2 cellular contexts compared by ENCODE assay signal in the genomic region with DNA sequence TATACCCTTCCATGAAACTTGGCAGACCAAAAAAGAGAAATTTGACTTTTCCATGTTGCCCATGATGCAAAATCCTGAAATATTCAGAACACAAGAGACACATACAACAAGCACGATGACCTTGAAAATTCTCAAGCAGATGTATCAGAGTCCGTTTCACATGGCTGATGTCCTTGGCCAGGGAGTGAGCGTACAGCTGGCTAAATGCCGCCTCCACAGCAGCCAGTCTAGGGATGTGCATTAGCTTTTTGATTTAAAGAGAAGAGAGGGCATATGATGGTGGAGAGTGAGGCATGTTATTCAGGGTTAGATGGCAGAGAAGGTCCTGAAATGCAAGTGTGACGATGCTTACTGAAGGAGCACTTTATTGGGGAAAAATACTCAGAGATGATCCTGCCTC.
TF ChIP-seq lines count a peak whose summit lies in the region.

No MANE protein-coding gene starts in this region.

TF ChIP-seq in GM23338, 12 proteins besides CTCF, POLR2A, EP300 and RAD21 (continues in another document):
- TF ChIP-seq EZH2phosphoT487 (IDR thresholded peaks at IDR 0.05; ENCODE audit: unreplicated experiment) (no peak), JUNB (IDR thresholded peaks at IDR 0.05; ENCODE audit: unreplicated experiment) (no peak), POLR2AphosphoS5 (IDR thresholded peaks at IDR 0.05; ENCODE audit: low read depth) (no peak), ZNF331 (CRISPR knock-in tag; IDR thresholded peaks at IDR 0.05; ENCODE audit: low read depth) (no peak), ZNF114 (CRISPR knock-in tag; IDR thresholded peaks at IDR 0.05) (no peak), CREB1 (CRISPR knock-in tag; IDR thresholded peaks at IDR 0.05; ENCODE audit: low read depth) (no peak), STAT1 (IDR thresholded peaks at IDR 0.05; ENCODE audit: unreplicated experiment) (no peak)
- TF ChIP-seq, protein P1, sequence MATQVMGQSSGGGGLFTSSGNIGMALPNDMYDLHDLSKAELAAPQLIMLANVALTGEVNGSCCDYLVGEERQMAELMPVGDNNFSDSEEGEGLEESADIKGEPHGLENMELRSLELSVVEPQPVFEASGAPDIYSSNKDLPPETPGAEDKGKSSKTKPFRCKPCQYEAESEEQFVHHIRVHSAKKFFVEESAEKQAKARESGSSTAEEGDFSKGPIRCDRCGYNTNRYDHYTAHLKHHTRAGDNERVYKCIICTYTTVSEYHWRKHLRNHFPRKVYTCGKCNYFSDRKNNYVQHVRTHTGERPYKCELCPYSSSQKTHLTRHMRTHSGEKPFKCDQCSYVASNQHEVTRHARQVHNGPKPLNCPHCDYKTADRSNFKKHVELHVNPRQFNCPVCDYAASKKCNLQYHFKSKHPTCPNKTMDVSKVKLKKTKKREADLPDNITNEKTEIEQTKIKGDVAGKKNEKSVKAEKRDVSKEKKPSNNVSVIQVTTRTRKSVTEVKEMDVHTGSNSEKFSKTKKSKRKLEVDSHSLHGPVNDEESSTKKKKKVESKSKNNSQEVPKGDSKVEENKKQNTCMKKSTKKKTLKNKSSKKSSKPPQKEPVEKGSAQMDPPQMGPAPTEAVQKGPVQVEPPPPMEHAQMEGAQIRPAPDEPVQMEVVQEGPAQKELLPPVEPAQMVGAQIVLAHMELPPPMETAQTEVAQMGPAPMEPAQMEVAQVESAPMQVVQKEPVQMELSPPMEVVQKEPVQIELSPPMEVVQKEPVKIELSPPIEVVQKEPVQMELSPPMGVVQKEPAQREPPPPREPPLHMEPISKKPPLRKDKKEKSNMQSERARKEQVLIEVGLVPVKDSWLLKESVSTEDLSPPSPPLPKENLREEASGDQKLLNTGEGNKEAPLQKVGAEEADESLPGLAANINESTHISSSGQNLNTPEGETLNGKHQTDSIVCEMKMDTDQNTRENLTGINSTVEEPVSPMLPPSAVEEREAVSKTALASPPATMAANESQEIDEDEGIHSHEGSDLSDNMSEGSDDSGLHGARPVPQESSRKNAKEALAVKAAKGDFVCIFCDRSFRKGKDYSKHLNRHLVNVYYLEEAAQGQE (IDR thresholded peaks at IDR 0.05; ENCODE audit: unreplicated experiment): no peak
- TF ChIP-seq, protein P2, sequence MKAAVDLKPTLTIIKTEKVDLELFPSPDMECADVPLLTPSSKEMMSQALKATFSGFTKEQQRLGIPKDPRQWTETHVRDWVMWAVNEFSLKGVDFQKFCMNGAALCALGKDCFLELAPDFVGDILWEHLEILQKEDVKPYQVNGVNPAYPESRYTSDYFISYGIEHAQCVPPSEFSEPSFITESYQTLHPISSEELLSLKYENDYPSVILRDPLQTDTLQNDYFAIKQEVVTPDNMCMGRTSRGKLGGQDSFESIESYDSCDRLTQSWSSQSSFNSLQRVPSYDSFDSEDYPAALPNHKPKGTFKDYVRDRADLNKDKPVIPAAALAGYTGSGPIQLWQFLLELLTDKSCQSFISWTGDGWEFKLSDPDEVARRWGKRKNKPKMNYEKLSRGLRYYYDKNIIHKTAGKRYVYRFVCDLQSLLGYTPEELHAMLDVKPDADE (IDR thresholded peaks at IDR 0.05): no peak
- TF ChIP-seq, protein P3, sequence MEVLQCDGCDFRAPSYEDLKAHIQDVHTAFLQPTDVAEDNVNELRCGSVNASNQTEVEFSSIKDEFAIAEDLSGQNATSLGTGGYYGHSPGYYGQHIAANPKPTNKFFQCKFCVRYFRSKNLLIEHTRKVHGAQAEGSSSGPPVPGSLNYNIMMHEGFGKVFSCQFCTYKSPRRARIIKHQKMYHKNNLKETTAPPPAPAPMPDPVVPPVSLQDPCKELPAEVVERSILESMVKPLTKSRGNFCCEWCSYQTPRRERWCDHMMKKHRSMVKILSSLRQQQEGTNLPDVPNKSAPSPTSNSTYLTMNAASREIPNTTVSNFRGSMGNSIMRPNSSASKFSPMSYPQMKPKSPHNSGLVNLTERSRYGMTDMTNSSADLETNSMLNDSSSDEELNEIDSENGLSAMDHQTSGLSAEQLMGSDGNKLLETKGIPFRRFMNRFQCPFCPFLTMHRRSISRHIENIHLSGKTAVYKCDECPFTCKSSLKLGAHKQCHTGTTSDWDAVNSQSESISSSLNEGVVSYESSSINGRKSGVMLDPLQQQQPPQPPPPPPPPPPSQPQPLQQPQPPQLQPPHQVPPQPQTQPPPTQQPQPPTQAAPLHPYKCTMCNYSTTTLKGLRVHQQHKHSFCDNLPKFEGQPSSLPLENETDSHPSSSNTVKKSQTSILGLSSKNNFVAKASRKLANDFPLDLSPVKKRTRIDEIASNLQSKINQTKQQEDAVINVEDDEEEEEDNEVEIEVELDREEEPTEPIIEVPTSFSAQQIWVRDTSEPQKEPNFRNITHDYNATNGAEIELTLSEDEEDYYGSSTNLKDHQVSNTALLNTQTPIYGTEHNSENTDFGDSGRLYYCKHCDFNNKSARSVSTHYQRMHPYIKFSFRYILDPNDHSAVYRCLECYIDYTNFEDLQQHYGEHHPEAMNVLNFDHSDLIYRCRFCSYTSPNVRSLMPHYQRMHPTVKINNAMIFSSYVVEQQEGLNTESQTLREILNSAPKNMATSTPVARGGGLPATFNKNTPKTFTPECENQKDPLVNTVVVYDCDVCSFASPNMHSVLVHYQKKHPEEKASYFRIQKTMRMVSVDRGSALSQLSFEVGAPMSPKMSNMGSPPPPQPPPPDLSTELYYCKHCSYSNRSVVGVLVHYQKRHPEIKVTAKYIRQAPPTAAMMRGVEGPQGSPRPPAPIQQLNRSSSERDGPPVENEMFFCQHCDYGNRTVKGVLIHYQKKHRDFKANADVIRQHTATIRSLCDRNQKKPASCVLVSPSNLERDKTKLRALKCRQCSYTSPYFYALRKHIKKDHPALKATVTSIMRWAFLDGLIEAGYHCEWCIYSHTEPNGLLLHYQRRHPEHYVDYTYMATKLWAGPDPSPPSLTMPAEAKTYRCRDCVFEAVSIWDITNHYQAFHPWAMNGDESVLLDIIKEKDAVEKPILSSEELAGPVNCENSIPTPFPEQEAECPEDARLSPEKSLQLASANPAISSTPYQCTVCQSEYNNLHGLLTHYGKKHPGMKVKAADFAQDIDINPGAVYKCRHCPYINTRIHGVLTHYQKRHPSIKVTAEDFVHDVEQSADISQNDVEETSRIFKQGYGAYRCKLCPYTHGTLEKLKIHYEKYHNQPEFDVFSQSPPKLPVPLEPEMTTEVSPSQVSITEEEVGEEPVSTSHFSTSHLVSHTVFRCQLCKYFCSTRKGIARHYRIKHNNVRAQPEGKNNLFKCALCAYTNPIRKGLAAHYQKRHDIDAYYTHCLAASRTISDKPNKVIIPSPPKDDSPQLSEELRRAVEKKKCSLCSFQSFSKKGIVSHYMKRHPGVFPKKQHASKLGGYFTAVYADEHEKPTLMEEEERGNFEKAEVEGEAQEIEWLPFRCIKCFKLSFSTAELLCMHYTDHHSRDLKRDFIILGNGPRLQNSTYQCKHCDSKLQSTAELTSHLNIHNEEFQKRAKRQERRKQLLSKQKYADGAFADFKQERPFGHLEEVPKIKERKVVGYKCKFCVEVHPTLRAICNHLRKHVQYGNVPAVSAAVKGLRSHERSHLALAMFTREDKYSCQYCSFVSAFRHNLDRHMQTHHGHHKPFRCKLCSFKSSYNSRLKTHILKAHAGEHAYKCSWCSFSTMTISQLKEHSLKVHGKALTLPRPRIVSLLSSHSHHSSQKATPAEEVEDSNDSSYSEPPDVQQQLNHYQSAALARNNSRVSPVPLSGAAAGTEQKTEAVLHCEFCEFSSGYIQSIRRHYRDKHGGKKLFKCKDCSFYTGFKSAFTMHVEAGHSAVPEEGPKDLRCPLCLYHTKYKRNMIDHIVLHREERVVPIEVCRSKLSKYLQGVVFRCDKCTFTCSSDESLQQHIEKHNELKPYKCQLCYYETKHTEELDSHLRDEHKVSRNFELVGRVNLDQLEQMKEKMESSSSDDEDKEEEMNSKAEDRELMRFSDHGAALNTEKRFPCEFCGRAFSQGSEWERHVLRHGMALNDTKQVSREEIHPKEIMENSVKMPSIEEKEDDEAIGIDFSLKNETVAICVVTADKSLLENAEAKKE (CRISPR knock-in tag; IDR thresholded peaks at IDR 0.05): no peak

TF ChIP-seq in H1, 55 proteins besides CTCF, POLR2A, EP300 and RAD21:
- TF ChIP-seq KDM4A (IDR thresholded peaks at IDR 0.05; ENCODE audit: low read depth, low read length, severe bottlenecking): no peak
- no peak for TF ChIP-seq GABPA (IDR thresholded peaks at IDR 0.05; ENCODE audit: borderline replicate concordance, insufficient read depth, low read length)
